1 cellular context compared by ENCODE assay signal in the genomic region with DNA sequence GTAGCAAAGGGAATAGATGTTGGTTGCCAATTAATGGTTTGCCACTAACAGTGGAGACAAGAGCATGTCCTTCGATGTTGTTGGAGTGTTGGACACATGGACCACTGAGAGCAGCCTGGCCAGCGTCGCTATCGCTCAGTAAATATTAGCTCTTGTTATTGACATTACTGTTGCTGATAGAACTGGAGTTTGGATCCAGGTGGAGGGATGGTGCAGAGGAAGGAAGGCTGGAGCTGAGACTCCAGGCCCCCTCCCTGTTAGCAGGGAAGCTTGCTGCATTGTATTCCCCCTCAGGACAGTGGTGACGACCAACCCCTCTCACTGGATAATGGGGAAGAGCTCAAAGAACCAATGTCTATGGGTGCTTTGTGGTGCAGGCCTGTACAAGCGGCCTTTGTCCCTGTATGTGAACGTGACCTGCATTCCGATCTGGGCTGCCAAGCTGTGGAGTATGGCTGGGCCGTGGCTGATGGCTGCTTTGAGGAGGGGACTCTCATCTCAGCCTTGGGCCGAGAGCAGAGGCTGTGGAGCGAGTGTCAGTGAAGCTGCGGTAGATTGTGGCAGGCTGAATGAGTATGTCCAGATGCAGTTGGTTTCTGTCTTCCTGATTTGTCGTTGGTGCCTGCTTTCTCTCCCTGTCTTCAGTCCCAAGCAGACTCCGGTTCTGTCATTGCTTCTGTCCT.
TF ChIP-seq lines count a peak whose summit lies in the region.

No MANE protein-coding gene starts in this region.

TF ChIP-seq in SK-N-SH, 30 proteins besides CTCF, POLR2A, EP300 and RAD21 (continued from another document):
- TF ChIP-seq TEAD4 (IDR thresholded peaks at IDR 0.05; ENCODE audit: borderline replicate concordance, insufficient read depth) (no peak), PBX3 (IDR thresholded peaks at IDR 0.05) (no peak), TCF12 (IDR thresholded peaks at IDR 0.05) (no peak), NRF1 (IDR thresholded peaks at IDR 0.05; ENCODE audit: low read depth, low read length) (no peak)
